In genomic region chr4:78645853-78646757, GRCh38 we compare ENCODE assay signal across 8 cellular contexts.
DNase-seq lines count a peak whose midpoint lies in the region; ATAC-seq and TF ChIP-seq lines count a peak whose summit lies in the region.

No MANE protein-coding gene starts in this region.

- H3K9ac ChIP-seq in rectal smooth muscle tissue (ENCODE audit: low read length), result no peak overlapping the region

- H3K27me3 ChIP-seq in heart right ventricle (no peaks in the 10 kb centered on the region), rectal smooth muscle tissue (ENCODE audit: control insufficient read depth, insufficient read depth, low read length) (no peaks in the 10 kb centered on the region)

- no peaks in the 10 kb centered on the region for H3K27me3 Mint-ChIP-seq in activated B cell treated with CpG ODN at 0.5 μM for 24 hours
- H3K27me3 Mint-ChIP-seq in activated T-cell treated with anti-CD3 and anti-CD28 coated beads, Interleukin-2, amount 50 U/mL, for 72 hours (ENCODE audit: low read depth), result peaks cover 22% of the 10 kb centered on the region

- ATAC-seq in HG03432 (IDR thresholded peaks at IDR 0.05; ENCODE audit: unreplicated experiment), result peak; percentile 38
- ATAC-seq in activated B cell treated with CpG ODN at 0.5 μM for 24 hours (ENCODE audit: low read depth), result no peak
- peak; percentile 79 to 92 (median 87) for ATAC-seq in heart right ventricle
- no peak for ATAC-seq in activated T-cell treated with anti-CD3 and anti-CD28 coated beads, Interleukin-2, amount 50 U/mL, for 72 hours (replicated peaks in 1 of 2)

- CTCF ChIA-PET in activated B cell treated with CpG ODN at 0.5 μM for 24 hours (lab: Charles Lee), result interaction anchor here (0.8 to 6.2 kb wide), 9 partner anchors 9 to 217 kb away, joined by 3 to 51 read pairs (median 9); no protein-coding TSS in a partner anchor

- WGBS in heart right ventricle, 2 donors, result 33 to 47% methylated on average over 10 of the region's 10 CpGs

- H3K4me3 ChIP-seq in heart right ventricle (peak overlapping the region in 3 of 10 donors; percentile 1 to 32 (median 18)), rectal smooth muscle tissue (ENCODE audit: low read length) (peak overlapping the region; percentile 26)

- H3K27ac Mint-ChIP-seq in activated B cell treated with CpG ODN at 0.5 μM for 24 hours, result peak overlapping the region; percentile 72
- no peak overlapping the region for H3K27ac Mint-ChIP-seq in activated T-cell treated with anti-CD3 and anti-CD28 coated beads, Interleukin-2, amount 50 U/mL, for 72 hours

- no peaks in the 10 kb centered on the region for H3K9me3 ChIP-seq in heart right ventricle

- peak overlapping the region in 9 of 10 donors; percentile 47 to 90 (median 72) for H3K27ac ChIP-seq in heart right ventricle
- peak overlapping the region; percentile 78 for H3K27ac ChIP-seq in rectal smooth muscle tissue (ENCODE audit: low read depth, low read length)

- intact Hi-C loops in activated B cell treated with CpG ODN at 0.5 μM for 24 hours (cut with micrococcal nuclease) (loop anchor here (2.0 kb wide), 2 partner anchors 15 to 47 kb away; no protein-coding TSS in a partner anchor), heart right ventricle (cut with DNase I) (loop anchor here in 7 of 10 donors (5.0 to 10.0 kb wide), 5 partner anchors 34 to 219 kb away; partner anchors contain the start of gene BMP2K (in 5 of the 7))

- no peaks in the 10 kb centered on the region for H3K9me3 Mint-ChIP-seq in activated B cell treated with CpG ODN at 0.5 μM for 24 hours
- no peaks in the 10 kb centered on the region for H3K9me3 Mint-ChIP-seq in activated T-cell treated with anti-CD3 and anti-CD28 coated beads, Interleukin-2, amount 50 U/mL, for 72 hours

- no peak for TF ChIP-seq CTCF in activated B cell treated with CpG ODN at 0.5 μM for 24 hours (IDR thresholded peaks at IDR 0.05)
- TF ChIP-seq CTCF in heart right ventricle (IDR thresholded peaks at IDR 0.05), result no peak

- DNase-seq in CD1c-positive myeloid dendritic cell (ENCODE audit: extremely low spot score) (peak; percentile 89), activated B cell treated with CpG ODN at 0.5 μM for 24 hours (no peak), heart right ventricle (peak; percentile 44 to 77), NCI-H510A (lab: John Stamatoyannopoulos, UW) (no peak)
- no peak for DNase-seq in activated T-cell treated with anti-CD3 and anti-CD28 coated beads, Interleukin-2, amount 50 U/mL, for 72 hours
- DNase-seq in activated naive CD4-positive, alpha-beta T cell treated with anti-CD3 and anti-CD28 coated beads, Interleukin-2, amount 50 U/mL, for 16 hours, result no peak

- POLR2A ChIA-PET in activated B cell treated with CpG ODN at 0.5 μM for 24 hours (lab: Charles Lee), result interaction anchor here (1.2 to 7.3 kb wide), 6 partner anchors 16 to 131 kb away, joined by 4 to 41 read pairs (median 6); partner anchors contain the start of gene BMP2K

- no peaks in the 10 kb centered on the region for H3K36me3 Mint-ChIP-seq in activated B cell treated with CpG ODN at 0.5 μM for 24 hours (ENCODE audit: low read depth)
- H3K36me3 Mint-ChIP-seq in activated T-cell treated with anti-CD3 and anti-CD28 coated beads, Interleukin-2, amount 50 U/mL, for 72 hours (ENCODE audit: insufficient read depth in 2 of 2), result no peaks in the 10 kb centered on the region

- H3K4me1 ChIP-seq in heart right ventricle, result peaks cover 0 to 60% (median 26%) of the 10 kb centered on the region in 9 donors
- H3K4me1 ChIP-seq in rectal smooth muscle tissue (ENCODE audit: control insufficient read depth, insufficient read depth, low read length), result peaks cover 9% of the 10 kb centered on the region

- H3K36me3 ChIP-seq in heart right ventricle (no peaks in the 10 kb centered on the region), rectal smooth muscle tissue (ENCODE audit: control insufficient read depth, insufficient read depth, low read length) (no peaks in the 10 kb centered on the region)

- no peak overlapping the region for H3K4me3 Mint-ChIP-seq in activated B cell treated with CpG ODN at 0.5 μM for 24 hours
- H3K4me3 Mint-ChIP-seq in activated T-cell treated with anti-CD3 and anti-CD28 coated beads, Interleukin-2, amount 50 U/mL, for 72 hours, result no peak overlapping the region

- H3K4me1 Mint-ChIP-seq in activated B cell treated with CpG ODN at 0.5 μM for 24 hours, result peaks cover 68% of the 10 kb centered on the region
- no peaks in the 10 kb centered on the region for H3K4me1 Mint-ChIP-seq in activated T-cell treated with anti-CD3 and anti-CD28 coated beads, Interleukin-2, amount 50 U/mL, for 72 hours (ENCODE audit: low read depth)

Comparison
In these comparisons a context has a peak if more than half of its experiments do, and no peak if none do; other contexts are left out.
1. DNase-seq: peak in CD1c-positive myeloid dendritic cell (single experiment) and heart right ventricle (2 of 2); none in activated B cell treated with CpG ODN at 0.5 μM for 24 hours (single experiment), activated T-cell treated with anti-CD3 and anti-CD28 coated beads, Interleukin-2, amount 50 U/mL, for 72 hours (0 of 2), activated naive CD4-positive, alpha-beta T cell treated with anti-CD3 and anti-CD28 coated beads, Interleukin-2, amount 50 U/mL, for 16 hours (single experiment) and NCI-H510A (single experiment).
2. ATAC-seq: peak in HG03432 (single experiment) and heart right ventricle (8 of 8); none in activated B cell treated with CpG ODN at 0.5 μM for 24 hours (single experiment) and activated T-cell treated with anti-CD3 and anti-CD28 coated beads, Interleukin-2, amount 50 U/mL, for 72 hours (0 of 2).